Comparison of ENCODE assay signal across 8 cellular contexts in genomic region chr17:17591408-17592265, GRCh38. TPM values are rescaled to one million over a fixed set of nuclear protein-coding genes. Genes with fewer than 3 reads are reported as not detected.
DNase-seq lines count a peak whose midpoint lies in the region; ATAC-seq lines count a peak whose summit lies in the region.

Gene PEMT (minus strand): TSS chr17:17591708. CDS start chr17:17591626, 82 bp downstream.

- H3K27me3 Mint-ChIP-seq in dendritic cell treated with granulocyte-macrophage colony-stimulating factor and Interleukin-4, amounts not matched to agents 40 ng/mL and 50 ng/mL, for 4 days, result no peaks in the 10 kb centered on the region

- H3K4me1 Mint-ChIP-seq in dendritic cell treated with granulocyte-macrophage colony-stimulating factor and Interleukin-4, amounts not matched to agents 40 ng/mL and 50 ng/mL, for 4 days (ENCODE audit: low read depth), result peaks cover 26% of the 10 kb centered on the region

- H3K27ac ChIP-seq in BLaER1 treated with 17β-estradiol and CSF1 and Interleukin-3, amounts not matched to agents 10 nM and 100 nM, result peak within 1 kb of the TSS; percentile 50 to 89 (median 84); a peak in 21 of 22 replicates

- peak; percentile 100 for DNase-seq in NCI-H748 (lab: John Stamatoyannopoulos, UW; ENCODE audit: unreplicated experiment)
- DNase-seq in activated CD4-positive, alpha-beta T cell treated with anti-CD3 and anti-CD28 coated beads, Interleukin-2, amount 50 U/mL, for 1 hour, result peak; percentile 91
- DNase-seq in left lobe of liver (ENCODE audit: low spot score), result peak; percentile 96
- peak; percentile 91 for DNase-seq in stimulated activated CD4-positive, alpha-beta T cell treated with anti-CD3 and anti-CD28 coated beads, Interleukin-2, amount 100 ng/mL, for 4 hours (ENCODE audit: low read depth)

- H3K9me3 ChIP-seq in BLaER1 treated with 17β-estradiol and CSF1 and Interleukin-3, amounts not matched to agents 10 nM and 100 nM (replicated peaks in 1 of 11), result no peaks in the 10 kb centered on the region

- peak within 1 kb of the TSS; percentile 82 to 93 (median 88) for H3K9ac ChIP-seq in BLaER1 treated with 17β-estradiol and CSF1 and Interleukin-3, amounts not matched to agents 10 nM and 100 nM

- peaks cover 16% of the 10 kb centered on the region for H3K36me3 Mint-ChIP-seq in dendritic cell treated with granulocyte-macrophage colony-stimulating factor and Interleukin-4, amounts not matched to agents 40 ng/mL and 50 ng/mL, for 4 days (ENCODE audit: low read depth)

- H3K27ac Mint-ChIP-seq in dendritic cell treated with granulocyte-macrophage colony-stimulating factor and Interleukin-4, amounts not matched to agents 40 ng/mL and 50 ng/mL, for 4 days, result peak within 1 kb of the TSS; percentile 88

- ATAC-seq in GM19351 (IDR thresholded peaks at IDR 0.05; ENCODE audit: unreplicated experiment) (peak; percentile 93), HG03521 (IDR thresholded peaks at IDR 0.05; ENCODE audit: unreplicated experiment) (peak; percentile 86), left lobe of liver (peak; percentile 93)

- H4K20me1 ChIP-seq in BLaER1 treated with 17β-estradiol and CSF1 and Interleukin-3, amounts not matched to agents 10 nM and 100 nM, result peaks cover 0 to 17% (median 0%) of the 10 kb centered on the region in 11 experiments; a peak in 3 of 22 replicates

- no peaks in the 10 kb centered on the region for H3K27me3 ChIP-seq in BLaER1 treated with 17β-estradiol and CSF1 and Interleukin-3, amounts not matched to agents 10 nM and 100 nM

- intact Hi-C loops in dendritic cell treated with granulocyte-macrophage colony-stimulating factor and Interleukin-4, amounts not matched to agents 40 ng/mL and 50 ng/mL, for 4 days (cut with micrococcal nuclease), result loop anchor here (5.0 kb wide), 2 partner anchors 51 to 94 kb away; partner anchors contain the start of gene RASD1

- H3K4me1 ChIP-seq in BLaER1 treated with 17β-estradiol and CSF1 and Interleukin-3, amounts not matched to agents 10 nM and 100 nM, result peaks cover 26 to 58% (median 49%) of the 10 kb centered on the region in 10 experiments

- H3K4me3 ChIP-seq in BLaER1 treated with 17β-estradiol and CSF1 and Interleukin-3, amounts not matched to agents 10 nM and 100 nM, result peak within 1 kb of the TSS; percentile 69 to 95 (median 86)

- no peaks in the 10 kb centered on the region for H3K36me3 ChIP-seq in BLaER1 treated with 17β-estradiol and CSF1 and Interleukin-3, amounts not matched to agents 10 nM and 100 nM

- H3K4me3 Mint-ChIP-seq in dendritic cell treated with granulocyte-macrophage colony-stimulating factor and Interleukin-4, amounts not matched to agents 40 ng/mL and 50 ng/mL, for 4 days, result peak within 1 kb of the TSS; percentile 82

- peak within 1 kb of the TSS; percentile 95 to 100 (median 98) for H3K4me2 ChIP-seq in BLaER1 treated with 17β-estradiol and CSF1 and Interleukin-3, amounts not matched to agents 10 nM and 100 nM

- H3K9me3 Mint-ChIP-seq in dendritic cell treated with granulocyte-macrophage colony-stimulating factor and Interleukin-4, amounts not matched to agents 40 ng/mL and 50 ng/mL, for 4 days, result no peaks in the 10 kb centered on the region

RNA-seq across cellular contexts. Expression of gene PEMT, which starts in this region (rescaled TPM):
- 180 TPM for total RNA-seq in left lobe of liver

Comparison
In these comparisons a context has a peak if more than half of its experiments do, and no peak if none do; other contexts are left out.
1. Peak in every context shown above with its lines: DNase-seq, ATAC-seq, H3K4me3 ChIP-seq and H3K27ac ChIP-seq.